In genomic region chr2:68387408-68388350, GRCh38 we compare ENCODE assay signal across 9 cellular contexts. TPM values are rescaled to one million over a fixed set of nuclear protein-coding genes. Genes with fewer than 3 reads are reported as not detected.
DNase-seq lines count a peak whose midpoint lies in the region; ATAC-seq and TF ChIP-seq lines count a peak whose summit lies in the region.
"Had no signal": no experiment of that assay in that cellular context is flagged by ENCODE, and none has a peak within 500 bp of the region (broad histone marks: within the 10 kb centered on the region; RNA-seq: fewer than 3 reads in every experiment).

No MANE protein-coding gene starts in this region.

- DNase-seq in GM06990 (ENCODE audit: extremely low read depth, insufficient read length) = peak; percentile 76
- peak; percentile 16 for DNase-seq in central memory CD4-positive, alpha-beta T cell
- DNase-seq in MG63 = no peak
- no peak for DNase-seq in HK-2 (ENCODE audit: unreplicated experiment)
- DNase-seq in iPS-NIHi7 (ENCODE audit: extremely low spot score) = no peak
- DNase-seq in left lobe of liver (ENCODE audit: low spot score) = no peak
- DNase-seq: stimulated activated CD4-positive, alpha-beta T cell treated with anti-CD3 and anti-CD28 coated beads, Interleukin-1b, Interleukin-23, amount 100 ng/mL, for 48 hours had no signal

- H3K27me3 ChIP-seq in GM06990 (replicated peaks; ENCODE audit: control insufficient read depth, insufficient read depth, low read length) (no peaks in the 10 kb centered on the region), MG63 (peaks cover 11% of the 10 kb centered on the region; the same call in 1 of the 2 replicates)

- peaks cover 26% of the 10 kb centered on the region for H3K36me3 ChIP-seq in GM06990 (ENCODE audit: control insufficient read depth, insufficient read depth, low read length)
- no peaks in the 10 kb centered on the region for H3K36me3 ChIP-seq in MG63

- H3K4me3 ChIP-seq in GM06990 (replicated peaks; ENCODE audit: low read depth, low read length) (peak overlapping the region; percentile 47), MG63 (no peak overlapping the region)

- ATAC-seq in GM21381 (IDR thresholded peaks at IDR 0.05; ENCODE audit: unreplicated experiment) = peak; percentile 42
- ATAC-seq in HG03571 (IDR thresholded peaks at IDR 0.05; ENCODE audit: unreplicated experiment) = peak; percentile 30
- ATAC-seq in left lobe of liver = no peak

- TF ChIP-seq CTCF in GM06990 (IDR thresholded peaks at IDR 0.05; ENCODE audit: insufficient read depth, low read length, poor library complexity, severe bottlenecking) = no peak

- H3K9me3 ChIP-seq in MG63 = no peaks in the 10 kb centered on the region

RNA-seq across cellular contexts. Expression of gene PLEK, which starts 22.6 kb away (rescaled TPM):
- total RNA-seq in MG63 (2014; rRNA removed; shearing (Covaris generic); ENCODE audit: low replicate concordance) = not detected in 2 replicates
- 2.9 TPM for total RNA-seq in left lobe of liver

Comparison
In these comparisons a context has a peak if more than half of its experiments do, and no peak if none do; other contexts are left out.
1. DNase-seq: peak in GM06990 (single experiment) and central memory CD4-positive, alpha-beta T cell (single experiment); none in MG63 (single experiment), HK-2 (single experiment), iPS-NIHi7 (single experiment) and left lobe of liver (single experiment).